13 cellular contexts compared by ENCODE assay signal in the genomic region with DNA sequence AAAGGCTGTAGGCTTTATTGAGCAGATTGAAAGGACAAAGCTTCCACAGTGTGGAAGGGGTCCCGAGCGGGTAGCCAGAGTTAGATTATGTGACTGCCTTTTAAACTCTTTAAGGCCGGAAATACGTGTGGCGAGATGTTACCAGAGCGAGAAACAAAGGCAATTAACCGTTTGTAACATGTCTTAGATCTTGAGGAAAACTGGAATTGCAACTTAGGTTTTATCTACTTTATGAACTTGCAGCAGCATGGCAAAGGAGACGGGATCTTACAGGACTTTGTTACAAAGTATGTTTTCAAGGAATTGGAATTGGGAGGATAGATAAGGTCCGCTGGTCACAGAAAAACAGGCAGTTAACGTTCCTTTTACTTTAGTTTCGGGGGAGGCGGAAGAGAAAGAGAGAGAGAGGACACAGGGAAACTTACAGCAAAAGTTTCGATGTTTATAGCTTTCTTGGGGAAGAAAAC.
DNase-seq lines count a peak whose midpoint lies in the region; ATAC-seq, FAIRE-seq and TF ChIP-seq lines count a peak whose summit lies in the region.
"Had no signal": no experiment of that assay in that cellular context is flagged by ENCODE, and none has a peak within 500 bp of the region (broad histone marks: within the 10 kb centered on the region; RNA-seq: fewer than 3 reads in every experiment).

No MANE protein-coding gene starts in this region.

- H3K4me3 Mint-ChIP-seq in WTC11 (peak overlapping the region; percentile 57), Caco-2 (ENCODE audit: unreplicated experiment) (no peak overlapping the region)
- peak overlapping the region; percentile 17 to 33 for H3K4me3 Mint-ChIP-seq in stimulated activated naive CD8-positive, alpha-beta T cell treated with anti-CD3 and anti-CD28 coated beads, Interleukin-15, amount 100 ng/mL, for 72 hours
- H3K4me3 Mint-ChIP-seq in activated CD4-positive, alpha-beta memory T cell treated with anti-CD3 and anti-CD28 coated beads for 36 hours, result no peak overlapping the region

- WGBS in heart left ventricle, 4 donors, result 36 to 49% (median 42%) methylated on average over 13 of the region's 13 CpGs
- 15% methylated on average over 13 of the region's 13 CpGs for WGBS in HepG2 (ENCODE audit: low lambda C conversion rate)

- H3K27ac Mint-ChIP-seq in WTC11, result peak overlapping the region; percentile 100
- peak overlapping the region in 1 of 2 donors; percentile 42 for H3K27ac Mint-ChIP-seq in stimulated activated naive CD8-positive, alpha-beta T cell treated with anti-CD3 and anti-CD28 coated beads, Interleukin-15, amount 100 ng/mL, for 72 hours
- H3K27ac Mint-ChIP-seq in Caco-2 (ENCODE audit: unreplicated experiment), result no peak overlapping the region
- H3K27ac Mint-ChIP-seq in activated CD4-positive, alpha-beta memory T cell treated with anti-CD3 and anti-CD28 coated beads for 36 hours, result no peak overlapping the region

- H3K27me3 Mint-ChIP-seq in WTC11 (ENCODE audit: low read depth) (no peaks in the 10 kb centered on the region), Caco-2 (ENCODE audit: insufficient read depth, unreplicated experiment) (no peaks in the 10 kb centered on the region)
- no peaks in the 10 kb centered on the region for H3K27me3 Mint-ChIP-seq in stimulated activated naive CD8-positive, alpha-beta T cell treated with anti-CD3 and anti-CD28 coated beads, Interleukin-15, amount 100 ng/mL, for 72 hours
- no peaks in the 10 kb centered on the region for H3K27me3 Mint-ChIP-seq in activated CD4-positive, alpha-beta memory T cell treated with anti-CD3 and anti-CD28 coated beads for 36 hours

- ATAC-seq in heart left ventricle (no peak), Right ventricle myocardium inferior (no peak), WTC11 (no peak; the same call in 1 of the 2 replicates), HepG2 (no peak)
- no peak for ATAC-seq in stimulated activated naive CD8-positive, alpha-beta T cell treated with anti-CD3 and anti-CD28 coated beads, Interleukin-15, amount 100 ng/mL, for 72 hours

- H3K4me1 Mint-ChIP-seq in WTC11, result peaks cover 70% of the 10 kb centered on the region
- no peaks in the 10 kb centered on the region for H3K4me1 Mint-ChIP-seq in stimulated activated naive CD8-positive, alpha-beta T cell treated with anti-CD3 and anti-CD28 coated beads, Interleukin-15, amount 100 ng/mL, for 72 hours
- H3K4me1 Mint-ChIP-seq in Caco-2 (ENCODE audit: low read depth, unreplicated experiment), result no peaks in the 10 kb centered on the region
- H3K4me1 Mint-ChIP-seq in activated CD4-positive, alpha-beta memory T cell treated with anti-CD3 and anti-CD28 coated beads for 36 hours (ENCODE audit: low read depth), result no peaks in the 10 kb centered on the region

- TF ChIP-seq EP300 in HepG2 (IDR thresholded peaks at IDR 0.05; ENCODE audit: low read depth in 2 of 2, low read length in 2 of 2) (no peak), HepG2 (CRISPR knock-in tag; IDR thresholded peaks at IDR 0.05; ENCODE audit: borderline replicate concordance) (no peak)

- DNase-seq in heart left ventricle (no peak), Right ventricle myocardium inferior (ENCODE audit: missing footprints) (no peak), WTC11 (ENCODE audit: low spot score) (peak; percentile 13), Caco-2 (no peak), HepG2 (ENCODE audit: low spot score) (no peak)
- DNase-seq in stimulated activated naive CD8-positive, alpha-beta T cell treated with anti-CD3 and anti-CD28 coated beads, Interleukin-15, amount 100 ng/mL, for 72 hours, result no peak
- no peak for DNase-seq in activated CD4-positive, alpha-beta memory T cell treated with anti-CD3 and anti-CD28 coated beads for 36 hours
- DNase-seq: activated CD4-positive, CD25-positive, alpha-beta regulatory T cell; activated gamma-delta T cell treated with Interleukin-2 at 50 U/mL for 16 hours; KBM-7; stimulated activated CD4-positive, alpha-beta T cell treated with anti-CD3 and anti-CD28 coated beads, Interleukin-12 subunit alpha, Interleukin-12 subunit beta, amount 100 ng/mL, for 4 hours had no signal

- H3K27me3 ChIP-seq in heart left ventricle, result no peaks in the 10 kb centered on the region
- no peaks in the 10 kb centered on the region for H3K27me3 ChIP-seq in iPS-15b (ENCODE audit: control insufficient read depth, insufficient read depth, low read length)
- no peaks in the 10 kb centered on the region for H3K27me3 ChIP-seq in Caco-2 (replicated peaks; ENCODE audit: control insufficient read depth, insufficient read depth, low read length)
- H3K27me3 ChIP-seq in HepG2 (ENCODE audit: control insufficient read depth in 1 of 2, insufficient read depth in 2 of 2, low read length in 2 of 2), result no peaks in the 10 kb centered on the region

- intact Hi-C loops in heart left ventricle (cut with DNase I), result no loop called here
- intact Hi-C loops in Right ventricle myocardium inferior (cut with DNase I), result no loop called here
- intact Hi-C loops in Caco-2 (cut with micrococcal nuclease; ENCODE audit: unreplicated experiment), result no loop called here
- intact Hi-C loops in HepG2 (cut with micrococcal nuclease; ENCODE audit: unreplicated experiment), result no loop called here
- intact Hi-C loops in activated CD4-positive, alpha-beta memory T cell treated with anti-CD3 and anti-CD28 coated beads for 36 hours (cut with micrococcal nuclease), result no loop called here

- H2AFZ ChIP-seq in HepG2 (ENCODE audit: low read length), result no peak overlapping the region

- in situ Hi-C loops in HepG2 (cut with HindIII; ENCODE audit: extremely low pct_ligation_motif_present, low pct_unique_long_range_greater_than_20kb), result no loop called here

- TF ChIP-seq CTCF in heart left ventricle (IDR thresholded peaks at IDR 0.05) (no peak), WTC11 (IDR thresholded peaks at IDR 0.05) (no peak), Caco-2 (IDR thresholded peaks at IDR 0.05; ENCODE audit: insufficient read depth in 1 of 2, low read depth in 1 of 2, low read length in 1 of 2, severe bottlenecking in 1 of 2, unreplicated experiment in 1 of 2) (no peak), HepG2 (CRISPR knock-in tag; IDR thresholded peaks at IDR 0.05) (no peak)

- H3K9me3 ChIP-seq in heart left ventricle (no peaks in the 10 kb centered on the region), iPS-15b (ENCODE audit: control insufficient read depth, insufficient read depth, low read length) (peaks cover 3% of the 10 kb centered on the region), Caco-2 (no peaks in the 10 kb centered on the region), HepG2 (ENCODE audit: low read length) (no peaks in the 10 kb centered on the region)

- TF ChIP-seq POLR2A in heart left ventricle (IDR thresholded peaks at IDR 0.05) (no peak), HepG2 (IDR thresholded peaks at IDR 0.05; ENCODE audit: insufficient read depth in 1 of 2, low read depth in 2 of 2, low read length in 2 of 2) (no peak)

- H3K27ac ChIP-seq in heart left ventricle (peak overlapping the region in 5 of 12 donors; percentile 11 to 48 (median 36)), HepG2 (ENCODE audit: extremely low read length, insufficient read depth, low read length) (no peak overlapping the region)
- H3K27ac ChIP-seq: RWPE1 had no signal

- H3K36me3 ChIP-seq in heart left ventricle (no peaks in the 10 kb centered on the region), iPS-15b (ENCODE audit: control insufficient read depth, insufficient read depth, low read length) (no peaks in the 10 kb centered on the region), Caco-2 (ENCODE audit: control insufficient read depth, insufficient read depth, low read length) (no peaks in the 10 kb centered on the region), HepG2 (replicated peaks in 1 of 2; ENCODE audit: control insufficient read depth in 1 of 2, insufficient read depth in 2 of 2, low read length in 2 of 2) (no peaks in the 10 kb centered on the region)

- H3K4me3 ChIP-seq in heart left ventricle (peak overlapping the region in 7 of 12 donors; percentile 19 to 54 (median 36)), iPS-15b (ENCODE audit: low read depth, low read length) (peak overlapping the region; percentile 20), Caco-2 (ENCODE audit: low read depth, low read length) (no peak overlapping the region), HepG2 (replicated peaks in 1 of 3; ENCODE audit: insufficient read depth in 1 of 3, low read depth in 2 of 3, low read length in 3 of 3) (no peak overlapping the region)

- no peak overlapping the region for H3K4me2 ChIP-seq in HepG2 (ENCODE audit: low read depth, low read length)

- no TSS peak for BruUV-seq in Caco-2 (replicated peaks; lab: Mats Ljungman, UMichigan)
- no TSS peak for BruUV-seq in HepG2 (replicated peaks; lab: Mats Ljungman, UMichigan)

- H3K9ac ChIP-seq in iPS-15b (ENCODE audit: low read depth, low read length), result peak overlapping the region; percentile 39
- H3K9ac ChIP-seq in HepG2 (ENCODE audit: insufficient read depth, low read depth, low read length), result no peak overlapping the region

- no peaks in the 10 kb centered on the region for H3K4me1 ChIP-seq in heart left ventricle
- peaks cover 36% of the 10 kb centered on the region for H3K4me1 ChIP-seq in iPS-15b (ENCODE audit: control insufficient read depth, insufficient read depth, low read length)
- no peaks in the 10 kb centered on the region for H3K4me1 ChIP-seq in Caco-2
- no peaks in the 10 kb centered on the region for H3K4me1 ChIP-seq in HepG2 (ENCODE audit: insufficient read depth, low read length)

- FAIRE-seq in HepG2 (lab: Jason Lieb, UNC), result no peak

- no peaks in the 10 kb centered on the region for H3K79me2 ChIP-seq in HepG2 (ENCODE audit: insufficient read depth, low read length)

- no peak for TF ChIP-seq RAD21 in HepG2 (CRISPR knock-in tag; IDR thresholded peaks at IDR 0.05)

- H3K9me3 Mint-ChIP-seq in WTC11 (peaks cover 22% of the 10 kb centered on the region), Caco-2 (ENCODE audit: unreplicated experiment) (no peaks in the 10 kb centered on the region)
- H3K9me3 Mint-ChIP-seq in stimulated activated naive CD8-positive, alpha-beta T cell treated with anti-CD3 and anti-CD28 coated beads, Interleukin-15, amount 100 ng/mL, for 72 hours, result no peaks in the 10 kb centered on the region
- H3K9me3 Mint-ChIP-seq in activated CD4-positive, alpha-beta memory T cell treated with anti-CD3 and anti-CD28 coated beads for 36 hours, result peaks cover 3% of the 10 kb centered on the region

- POLR2A ChIA-PET in WTC11 (lab: Charles Lee) (no interaction called here), Caco-2 (lab: Charles Lee) (no interaction called here), HepG2 (lab: Yijun Ruan, JAX) (no interaction called here)
- POLR2A ChIA-PET in activated CD4-positive, alpha-beta memory T cell treated with anti-CD3 and anti-CD28 coated beads for 36 hours (lab: Charles Lee), result no interaction called here

- H3K36me3 Mint-ChIP-seq in WTC11 (peaks cover 24% of the 10 kb centered on the region), Caco-2 (ENCODE audit: insufficient read depth, unreplicated experiment) (no peaks in the 10 kb centered on the region)
- H3K36me3 Mint-ChIP-seq in activated CD4-positive, alpha-beta memory T cell treated with anti-CD3 and anti-CD28 coated beads for 36 hours, result no peaks in the 10 kb centered on the region

- CTCF ChIA-PET in WTC11 (lab: Charles Lee) (no interaction called here), Caco-2 (lab: Charles Lee) (no interaction called here), HepG2 (lab: Yijun Ruan, JAX; ENCODE audit: low intra/inter-chr PET ratio, low total read pairs) (no interaction called here)
- CTCF ChIA-PET in activated CD4-positive, alpha-beta memory T cell treated with anti-CD3 and anti-CD28 coated beads for 36 hours (lab: Charles Lee), result no interaction called here

- H4K20me1 ChIP-seq in HepG2 (ENCODE audit: insufficient read depth, low read length), result no peaks in the 10 kb centered on the region

Comparison
In these comparisons a context has a peak if more than half of its experiments do, and no peak if none do; other contexts are left out.
1. H3K4me3 ChIP-seq: peak in heart left ventricle (7 of 12) and iPS-15b (single experiment); none in Caco-2 (single experiment) and HepG2 (0 of 3).
2. H3K4me3 Mint-ChIP-seq: peak in WTC11 (single experiment) and stimulated activated naive CD8-positive, alpha-beta T cell treated with anti-CD3 and anti-CD28 coated beads, Interleukin-15, amount 100 ng/mL, for 72 hours (2 of 2); none in Caco-2 (single experiment) and activated CD4-positive, alpha-beta memory T cell treated with anti-CD3 and anti-CD28 coated beads for 36 hours (single experiment).